ENCODE assay signal across 16 cellular contexts in the genomic region with DNA sequence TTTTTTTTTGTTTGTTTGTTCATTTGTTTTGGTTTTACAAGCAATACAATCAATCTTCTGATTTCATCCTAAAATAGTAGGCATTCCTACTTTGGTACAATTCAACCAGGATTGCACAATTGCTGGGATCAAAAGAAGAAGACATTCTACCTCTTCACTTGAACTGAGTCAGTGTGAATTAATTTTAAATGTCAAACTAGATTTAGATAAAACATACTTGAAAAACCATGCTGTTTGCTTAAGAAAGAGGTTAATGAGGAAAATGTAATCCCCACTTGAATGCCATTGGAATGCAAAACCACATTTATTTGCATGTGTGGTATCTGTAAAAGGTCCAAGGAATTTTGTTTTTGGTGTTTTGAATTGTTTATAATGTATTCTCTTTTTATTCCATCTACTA. TPM values are rescaled to one million over a fixed set of nuclear protein-coding genes. Genes with fewer than 3 reads are reported as not detected.
DNase-seq lines count a peak whose midpoint lies in the region; ATAC-seq and TF ChIP-seq lines count a peak whose summit lies in the region.
"Had no signal": no experiment of that assay in that cellular context is flagged by ENCODE, and none has a peak within 500 bp of the region (broad histone marks: within the 10 kb centered on the region; RNA-seq: fewer than 3 reads in every experiment).

No MANE protein-coding gene starts in this region.

- TF ChIP-seq CTCF in HEK293 (tag by site-specific recombination; IDR thresholded peaks at IDR 0.05) (no peak), astrocyte of the cerebellum (IDR thresholded peaks at IDR 0.05; ENCODE audit: low read depth, low read length, missing control alignments) (no peak), thyroid gland (IDR thresholded peaks at IDR 0.05) (no peak)

- no peak for TF ChIP-seq POLR2A in thyroid gland (IDR thresholded peaks at IDR 0.05)

- POLR2A ChIA-PET in HEK293 (lab: Yijun Ruan, JAX): no interaction called here

- ATAC-seq in HG03097 (IDR thresholded peaks at IDR 0.05; ENCODE audit: low FRiP score, unreplicated experiment): no peak
- ATAC-seq: activated CD8-positive, alpha-beta T cell treated with anti-CD3 and anti-CD28 coated beads for 36 hours; gastrocnemius medialis; GM12878 had no signal

- H3K27me3 ChIP-seq in thyroid gland: no peaks in the 10 kb centered on the region
- H3K27me3 ChIP-seq: ascending aorta had no signal

- intact Hi-C loops in thyroid gland (cut with DNase I): no loop called here

- CTCF ChIA-PET in HEK293 (lab: Yijun Ruan, JAX): no interaction called here

- DNase-seq in AG08395 (ENCODE audit: low spot score) (peak; percentile 54), astrocyte of the cerebellum (ENCODE audit: low read depth) (peak; percentile 91), kidney tubule cell (ENCODE audit: low spot score) (peak; percentile 20), germinal center (ENCODE audit: low spot score) (no peak), NCI-H1417 (lab: John Stamatoyannopoulos, UW) (no peak), thyroid gland (no peak)
- DNase-seq: activated CD8-positive, alpha-beta T cell treated with anti-CD3 and anti-CD28 coated beads for 36 hours; activated effector memory CD4-positive, alpha-beta T cell treated with Interleukin-2 at 50 U/mL for 16 hours; gastrocnemius medialis; mesendoderm; NCI-H446 treated with DMSO at 0.1 percent for 48 hours; OCI-M1 had no signal

- no peak overlapping the region for H3K4me3 ChIP-seq in HEK293 (ENCODE audit: low read depth, low read length)
- H3K4me3 ChIP-seq in astrocyte of the cerebellum (ENCODE audit: low read depth, low read length): no peak overlapping the region
- no peak overlapping the region for H3K4me3 ChIP-seq in thyroid gland (replicated peaks in 1 of 3)
- H3K4me3 ChIP-seq: ascending aorta, gastrocnemius medialis, GM12878 had no signal

- H3K9me3 ChIP-seq in HEK293 (ENCODE audit: control insufficient read depth, insufficient read depth, low read depth, low read length): no peaks in the 10 kb centered on the region
- H3K9me3 ChIP-seq in thyroid gland: no peaks in the 10 kb centered on the region
- H3K9me3 ChIP-seq: ascending aorta, gastrocnemius medialis had no signal

- in situ Hi-C loops in astrocyte of the cerebellum (cut with HindIII; ENCODE audit: low sequenced_read_pairs): no loop called here

- H3K36me3 ChIP-seq in HEK293 (ENCODE audit: control insufficient read depth in 2 of 2, insufficient read depth in 1 of 2, low read length in 2 of 2) (no peaks in the 10 kb centered on the region), thyroid gland (no peaks in the 10 kb centered on the region)
- H3K36me3 ChIP-seq: ascending aorta, gastrocnemius medialis had no signal

- H3K27ac ChIP-seq in HEK293 (ENCODE audit: extremely low read depth, low read depth, low read length) (no peak overlapping the region), thyroid gland (no peak overlapping the region)
- H3K27ac ChIP-seq: gastrocnemius medialis had no signal

- H3K4me1 ChIP-seq in HEK293 (ENCODE audit: control insufficient read depth, insufficient read depth, low read length) (peaks cover 6% of the 10 kb centered on the region; the same call in 1 of the 2 replicates), thyroid gland (peaks cover 0 to 10% of the 10 kb centered on the region in 2 donors)

TF ChIP-seq in HEK293, 187 proteins besides CTCF, POLR2A, EP300 and RAD21:
- TF ChIP-seq, protein P1, sequence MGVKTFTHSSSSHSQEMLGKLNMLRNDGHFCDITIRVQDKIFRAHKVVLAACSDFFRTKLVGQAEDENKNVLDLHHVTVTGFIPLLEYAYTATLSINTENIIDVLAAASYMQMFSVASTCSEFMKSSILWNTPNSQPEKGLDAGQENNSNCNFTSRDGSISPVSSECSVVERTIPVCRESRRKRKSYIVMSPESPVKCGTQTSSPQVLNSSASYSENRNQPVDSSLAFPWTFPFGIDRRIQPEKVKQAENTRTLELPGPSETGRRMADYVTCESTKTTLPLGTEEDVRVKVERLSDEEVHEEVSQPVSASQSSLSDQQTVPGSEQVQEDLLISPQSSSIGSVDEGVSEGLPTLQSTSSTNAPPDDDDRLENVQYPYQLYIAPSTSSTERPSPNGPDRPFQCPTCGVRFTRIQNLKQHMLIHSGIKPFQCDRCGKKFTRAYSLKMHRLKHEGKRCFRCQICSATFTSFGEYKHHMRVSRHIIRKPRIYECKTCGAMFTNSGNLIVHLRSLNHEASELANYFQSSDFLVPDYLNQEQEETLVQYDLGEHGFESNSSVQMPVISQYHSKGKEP (tag by site-specific recombination; IDR thresholded peaks at IDR 0.05): 0 out of 2 replicates have a peak, but pooled peaks have one; percentile 32
- TF ChIP-seq, protein P2, sequence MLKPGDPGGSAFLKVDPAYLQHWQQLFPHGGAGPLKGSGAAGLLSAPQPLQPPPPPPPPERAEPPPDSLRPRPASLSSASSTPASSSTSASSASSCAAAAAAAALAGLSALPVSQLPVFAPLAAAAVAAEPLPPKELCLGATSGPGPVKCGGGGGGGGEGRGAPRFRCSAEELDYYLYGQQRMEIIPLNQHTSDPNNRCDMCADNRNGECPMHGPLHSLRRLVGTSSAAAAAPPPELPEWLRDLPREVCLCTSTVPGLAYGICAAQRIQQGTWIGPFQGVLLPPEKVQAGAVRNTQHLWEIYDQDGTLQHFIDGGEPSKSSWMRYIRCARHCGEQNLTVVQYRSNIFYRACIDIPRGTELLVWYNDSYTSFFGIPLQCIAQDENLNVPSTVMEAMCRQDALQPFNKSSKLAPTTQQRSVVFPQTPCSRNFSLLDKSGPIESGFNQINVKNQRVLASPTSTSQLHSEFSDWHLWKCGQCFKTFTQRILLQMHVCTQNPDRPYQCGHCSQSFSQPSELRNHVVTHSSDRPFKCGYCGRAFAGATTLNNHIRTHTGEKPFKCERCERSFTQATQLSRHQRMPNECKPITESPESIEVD (tag by site-specific recombination; IDR thresholded peaks at IDR 0.05): 0 out of 2 replicates have a peak, but pooled peaks have one; percentile 42
- no peak for TF ChIP-seq TCF7L2 (IDR thresholded peaks at IDR 0.05; ENCODE audit: borderline replicate concordance, low read depth, low read length)
- 0 out of 2 replicates have a peak, but pooled peaks have one; percentile 19 for TF ChIP-seq OSR2 (tag by site-specific recombination; IDR thresholded peaks at IDR 0.05)
TF ChIP-seq in HEK293: peak in this region for 3.

RNA-seq across cellular contexts. Expression of a gene that starts 40.5 kb away (rescaled TPM):
- total RNA-seq in thyroid gland: 1 to 10 TPM; 2.0 to 8.9 (median 4.0) TPM
- total RNA-seq: activated CD8-positive, alpha-beta T cell treated with anti-CD3 and anti-CD28 coated beads for 36 hours; GM12878 had no signal

Comparison
In these comparisons a context has a peak if more than half of its experiments do, and no peak if none do; other contexts are left out.
1. DNase-seq: peak in AG08395 (single experiment), astrocyte of the cerebellum (single experiment) and kidney tubule cell (single experiment); none in germinal center (single experiment), NCI-H1417 (0 of 3) and thyroid gland (0 of 2).